ENCODE assay signal across 21 cellular contexts in genomic region chr2:166285215-166285614, GRCh38.
DNase-seq lines count a peak whose midpoint lies in the region; ATAC-seq, FAIRE-seq and TF ChIP-seq lines count a peak whose summit lies in the region.
"Had no signal": no experiment of that assay in that cellular context is flagged by ENCODE, and none has a peak within 500 bp of the region (broad histone marks: within the 10 kb centered on the region; RNA-seq: fewer than 3 reads in every experiment).

No MANE protein-coding gene starts in this region.

- intact Hi-C loops in aorta (cut with DNase I) = no loop called here

- no peak for TF ChIP-seq POLR2A in GM18505 (IDR thresholded peaks at IDR 0.05; ENCODE audit: borderline replicate concordance, extremely low read depth, insufficient read depth, insufficient read length)

- no peaks in the 10 kb centered on the region for H3K9me3 ChIP-seq in effector memory CD4-positive, alpha-beta T cell (ENCODE audit: control insufficient read depth, low read length)
- H3K9me3 ChIP-seq in aorta (ENCODE audit: control insufficient read depth, low read length) = no peaks in the 10 kb centered on the region
- H3K9me3 ChIP-seq: HAP-1 had no signal

- H3K27me3 ChIP-seq in bronchial epithelial cell (ENCODE audit: control insufficient read depth, insufficient read depth, low read length) (no peaks in the 10 kb centered on the region), aorta (ENCODE audit: control insufficient read depth in 1 of 2, insufficient read depth in 2 of 2, low read length in 1 of 2) (no peaks in the 10 kb centered on the region)
- H3K27me3 ChIP-seq in effector memory CD4-positive, alpha-beta T cell (replicated peaks; ENCODE audit: control insufficient read depth, insufficient read depth, low read length, poor library complexity, severe bottlenecking) = no peaks in the 10 kb centered on the region

- ATAC-seq in esophagus mucosa = peak; percentile 79
- ATAC-seq in aorta (ENCODE audit: low FRiP score) = no peak
- no peak for ATAC-seq in HG02610 (IDR thresholded peaks at IDR 0.05; ENCODE audit: unreplicated experiment)
- no peak for ATAC-seq in GM18505 (IDR thresholded peaks at IDR 0.05; ENCODE audit: unreplicated experiment)
- ATAC-seq: CD8-positive, alpha-beta T cell; GM12878 had no signal

- H3K4me3 ChIP-seq in bronchial epithelial cell (ENCODE audit: low read depth, low read length) = no peak overlapping the region
- H3K4me3 ChIP-seq in effector memory CD4-positive, alpha-beta T cell (ENCODE audit: insufficient read depth, low read depth, low read length, poor library complexity, severe bottlenecking) = no peak overlapping the region
- no peak overlapping the region for H3K4me3 ChIP-seq in aorta (ENCODE audit: low read length in 2 of 2)
- H3K4me3 ChIP-seq: GM12878, HAP-1 had no signal

- no peaks in the 10 kb centered on the region for H3K4me1 ChIP-seq in effector memory CD4-positive, alpha-beta T cell (ENCODE audit: control insufficient read depth, insufficient read depth, low read length, poor library complexity, severe bottlenecking)
- H3K4me1 ChIP-seq in aorta (ENCODE audit: control insufficient read depth in 1 of 2, insufficient read depth in 2 of 2, low read length in 2 of 2) = no peaks in the 10 kb centered on the region
- H3K4me1 ChIP-seq: HAP-1 had no signal

- no peak overlapping the region for H3K27ac ChIP-seq in effector memory CD4-positive, alpha-beta T cell (ENCODE audit: insufficient read depth, low read length, poor library complexity, severe bottlenecking)
- H3K27ac ChIP-seq in aorta (ENCODE audit: low read depth in 1 of 2, low read length in 2 of 2) = no peak overlapping the region

- TF ChIP-seq CTCF in bronchial epithelial cell (IDR thresholded peaks at IDR 0.05; ENCODE audit: insufficient read depth, low read length, severe bottlenecking) = no peak

- no peak for FAIRE-seq in bronchial epithelial cell (lab: Jason Lieb, UNC)
- FAIRE-seq: D721Med, GM12878, GM18507, H54 had no signal

- DNase-seq in bronchial epithelial cell (ENCODE audit: low read depth) (peak; percentile 47), iris pigment epithelial cell (ENCODE audit: low read depth) (peak; percentile 20), aorta (no peak)
- DNase-seq in effector memory CD4-positive, alpha-beta T cell = no peak
- DNase-seq: C1 segment of cervical spinal cord; CD4-positive, CD25-positive, alpha-beta regulatory T cell; CD8-positive, alpha-beta T cell; DMS 273 treated with DMSO at 0.1 percent for 48 hours; DMS79; EL; GDM1; GOT3; HFFc6 had no signal

- H3K36me3 ChIP-seq in bronchial epithelial cell (ENCODE audit: control insufficient read depth, insufficient read depth, low read length) (no peaks in the 10 kb centered on the region), aorta (ENCODE audit: control insufficient read depth in 1 of 2, insufficient read depth in 2 of 2, low read length in 1 of 2) (no peaks in the 10 kb centered on the region)
- H3K36me3 ChIP-seq in effector memory CD4-positive, alpha-beta T cell (ENCODE audit: control insufficient read depth, insufficient read depth, low read length) = no peaks in the 10 kb centered on the region
- H3K36me3 ChIP-seq: HAP-1 had no signal

Comparison
In these comparisons a context has a peak if more than half of its experiments do, and no peak if none do; other contexts are left out.
1. DNase-seq: peak in bronchial epithelial cell (single experiment) and iris pigment epithelial cell (single experiment); none in effector memory CD4-positive, alpha-beta T cell (0 of 3) and aorta (0 of 2).